Comparison of ENCODE assay signal across 28 cellular contexts in genomic region chr3:110193114-110193513, GRCh38.
"Had no signal": no experiment of that assay in that cellular context is flagged by ENCODE, and none has a peak within 500 bp of the region (broad histone marks: within the 10 kb centered on the region; RNA-seq: fewer than 3 reads in every experiment).

No MANE protein-coding gene starts in this region.

- ATAC-seq: activated CD8-positive, alpha-beta memory T cell treated with anti-CD3 and anti-CD28 coated beads, Interleukin-2, amount 10 ng/mL, durations not matched to agents 7 days and 5 days; activated CD8-positive, alpha-beta T cell treated with anti-CD3 and anti-CD28 coated beads for 36 hours; body of pancreas; effector memory CD8-positive, alpha-beta T cell; esophagus mucosa; heart left ventricle; left colon; T-cell; upper lobe of right lung had no signal

- H3K4me3 Mint-ChIP-seq: activated CD4-positive, alpha-beta T cell treated with anti-CD3 and anti-CD28 coated beads, Interleukin-2, amount 10 ng/mL, durations not matched to agents 7 days and 5 days; activated CD8-positive, alpha-beta memory T cell treated with anti-CD3 and anti-CD28 coated beads, Interleukin-2, amount 10 ng/mL, durations not matched to agents 7 days and 5 days; activated CD8-positive, alpha-beta T cell treated with anti-CD3 and anti-CD28 coated beads for 36 hours; activated naive CD8-positive, alpha-beta T cell; activated T-helper 1 cell treated with anti-CD3 and anti-CD28 coated beads, Interleukin-12 subunit alpha, Interleukin-12 subunit beta, Interleukin-2, Interleukin-4 antibody, amounts not matched to agents 30 ng/mL and 10 ng/mL and 1 ng/mL, durations not matched to agents 14 hours and 24 hours and 36 hours; effector memory CD8-positive, alpha-beta T cell; memory B cell; nephron; T-cell; T-helper 2 cell treated with Interferon-gamma antibody and Interleukin-4, amounts not matched to agents 5 μg/mL and 100 μg/mL, for 36 hours had no signal

- H3K4me3 ChIP-seq: body of pancreas, heart left ventricle, ovary, prostate gland, right atrium auricular region, upper lobe of right lung had no signal

- H3K27ac ChIP-seq: body of pancreas, heart left ventricle, neutrophil, ovary, prostate gland, right atrium auricular region, upper lobe of right lung, WERI-Rb-1 had no signal

- H3K36me3 Mint-ChIP-seq: activated CD8-positive, alpha-beta memory T cell treated with anti-CD3 and anti-CD28 coated beads, Interleukin-2, amount 10 ng/mL, durations not matched to agents 7 days and 5 days; activated naive CD8-positive, alpha-beta T cell; memory B cell; T-cell had no signal

- H3K27me3 ChIP-seq: body of pancreas, heart left ventricle, neutrophil, right atrium auricular region, upper lobe of right lung had no signal

- DNase-seq: activated CD4-positive, alpha-beta T cell treated with anti-CD3 and anti-CD28 coated beads, Interleukin-2, amount 10 ng/mL, durations not matched to agents 7 days and 5 days; activated CD4-positive, CD25-positive, alpha-beta regulatory T cell treated with anti-CD3 and anti-CD28 coated beads, Interleukin-2, amount 50 U/mL, for 72 hours; activated CD8-positive, alpha-beta memory T cell treated with anti-CD3 and anti-CD28 coated beads, Interleukin-2, amount 10 ng/mL, durations not matched to agents 7 days and 5 days; activated CD8-positive, alpha-beta T cell treated with anti-CD3 and anti-CD28 coated beads for 36 hours; activated gamma-delta T cell; activated T-cell treated with anti-CD3 and anti-CD28 coated beads for 4 hours; amygdala; body of pancreas; caudate nucleus; effector memory CD8-positive, alpha-beta T cell; heart left ventricle; islet precursor cell; left colon; ovary; stimulated activated CD4-positive, alpha-beta T cell treated with anti-CD3 and anti-CD28 coated beads, Interleukin-4, amount 100 ng/mL, for 24 hours; stimulated activated naive CD4-positive, alpha-beta T cell treated with Interleukin-2 at 50 U/mL for 16 hours; T-cell; upper lobe of right lung; WERI-Rb-1 had no signal

- H3K27me3 Mint-ChIP-seq: activated CD4-positive, alpha-beta T cell treated with anti-CD3 and anti-CD28 coated beads, Interleukin-2, amount 10 ng/mL, durations not matched to agents 7 days and 5 days; activated CD8-positive, alpha-beta memory T cell treated with anti-CD3 and anti-CD28 coated beads, Interleukin-2, amount 10 ng/mL, durations not matched to agents 7 days and 5 days; effector memory CD8-positive, alpha-beta T cell; memory B cell had no signal

- H3K9me3 ChIP-seq: body of pancreas, neutrophil, ovary, prostate gland, upper lobe of right lung had no signal

- H3K4me1 ChIP-seq: body of pancreas, heart left ventricle, prostate gland, right atrium auricular region, upper lobe of right lung had no signal

- H3K4me1 Mint-ChIP-seq: activated CD4-positive, alpha-beta T cell treated with anti-CD3 and anti-CD28 coated beads, Interleukin-2, amount 10 ng/mL, durations not matched to agents 7 days and 5 days; activated CD8-positive, alpha-beta memory T cell treated with anti-CD3 and anti-CD28 coated beads, Interleukin-2, amount 10 ng/mL, durations not matched to agents 7 days and 5 days; memory B cell; nephron; T-cell had no signal

- H3K9me3 Mint-ChIP-seq: activated CD4-positive, alpha-beta T cell treated with anti-CD3 and anti-CD28 coated beads, Interleukin-2, amount 10 ng/mL, durations not matched to agents 7 days and 5 days; activated T-helper 1 cell treated with anti-CD3 and anti-CD28 coated beads, Interleukin-12 subunit alpha, Interleukin-12 subunit beta, Interleukin-2, Interleukin-4 antibody, amounts not matched to agents 30 ng/mL and 10 ng/mL and 1 ng/mL, durations not matched to agents 14 hours and 24 hours and 36 hours; effector memory CD8-positive, alpha-beta T cell; T-helper 2 cell treated with Interferon-gamma antibody and Interleukin-4, amounts not matched to agents 5 μg/mL and 100 μg/mL, for 36 hours had no signal

- H3K36me3 ChIP-seq: heart left ventricle, neutrophil, ovary, prostate gland, right atrium auricular region, upper lobe of right lung, WERI-Rb-1 had no signal

- H3K27ac Mint-ChIP-seq: activated CD4-positive, alpha-beta T cell treated with anti-CD3 and anti-CD28 coated beads, Interleukin-2, amount 10 ng/mL, durations not matched to agents 7 days and 5 days; activated CD8-positive, alpha-beta memory T cell treated with anti-CD3 and anti-CD28 coated beads, Interleukin-2, amount 10 ng/mL, durations not matched to agents 7 days and 5 days; activated CD8-positive, alpha-beta T cell treated with anti-CD3 and anti-CD28 coated beads for 36 hours; activated naive CD8-positive, alpha-beta T cell; activated T-helper 1 cell treated with anti-CD3 and anti-CD28 coated beads, Interleukin-12 subunit alpha, Interleukin-12 subunit beta, Interleukin-2, Interleukin-4 antibody, amounts not matched to agents 30 ng/mL and 10 ng/mL and 1 ng/mL, durations not matched to agents 14 hours and 24 hours and 36 hours; effector memory CD8-positive, alpha-beta T cell; memory B cell; nephron; T-cell; T-helper 2 cell treated with Interferon-gamma antibody and Interleukin-4, amounts not matched to agents 5 μg/mL and 100 μg/mL, for 36 hours had no signal
